Comparison of ENCODE assay signal across 25 cellular contexts in genomic region chr20:19308151-19308550, GRCh38.
"Had no signal": no experiment of that assay in that cellular context is flagged by ENCODE, and none has a peak within 500 bp of the region (broad histone marks: within the 10 kb centered on the region; RNA-seq: fewer than 3 reads in every experiment).

No MANE protein-coding gene starts in this region.

- DNase-seq: activated B cell treated with CpG ODN at 0.5 μM for 24 hours; activated CD4-positive, alpha-beta T cell treated with anti-CD3 and anti-CD28 coated beads for 36 hours; activated CD4-positive, alpha-beta T cell treated with anti-CD3 and anti-CD28 coated beads, Interleukin-2, amount 50 U/mL, for 4 hours; activated CD8-positive, alpha-beta memory T cell treated with anti-CD3 and anti-CD28 coated beads, Interleukin-2, amount 50 U/mL, for 48 hours; activated naive CD4-positive, alpha-beta T cell treated with anti-CD3 and anti-CD28 coated beads for 36 hours; activated naive CD8-positive, alpha-beta T cell treated with anti-CD3 and anti-CD28 coated beads, Interleukin-2, amount 10 ng/mL, durations not matched to agents 7 days and 5 days; activated T-cell treated with anti-CD3 and anti-CD28 coated beads, Interleukin-2, amount 50 U/mL, for 48 hours; amniotic stem cell; cerebellar nuclear complex; glutamatergic neuron; left ventricle myocardium inferior; mammary epithelial cell; natural killer cell; pancreas; psoas muscle; right cardiac atrium; stimulated activated CD4-positive, alpha-beta T cell treated with anti-CD3 and anti-CD28 coated beads, Interleukin-12 subunit alpha, Interleukin-12 subunit beta, amount 100 ng/mL, for 4 hours; stimulated activated CD4-positive, alpha-beta T cell treated with anti-CD3 and anti-CD28 coated beads, Interleukin-4, amount 100 ng/mL, for 4 hours; stimulated activated naive CD8-positive, alpha-beta T cell treated with anti-CD3 and anti-CD28 coated beads, Interleukin-15, Interleukin-2, amounts not matched to agents 100 U/mL and 50 U/mL, for 24 hours; T-helper 9 cell; tibial artery had no signal

- H3K36me3 ChIP-seq: breast epithelium, esophagus muscularis mucosa, left ventricle myocardium inferior, pancreas, tibial artery had no signal

- H3K9me3 ChIP-seq: breast epithelium, esophagus muscularis mucosa, left ventricle myocardium inferior, pancreas, psoas muscle, tibial artery had no signal

- H3K4me1 ChIP-seq: breast epithelium, esophagus muscularis mucosa, left ventricle myocardium inferior, pancreas had no signal

- H3K27ac ChIP-seq: breast epithelium, coronary artery, esophagus muscularis mucosa, hepatocyte, left ventricle myocardium inferior, pancreas, psoas muscle, tibial artery had no signal

- H3K4me3 ChIP-seq: breast epithelium, coronary artery, esophagus muscularis mucosa, hepatocyte, left ventricle myocardium inferior, pancreas, psoas muscle, tibial artery had no signal

- H3K27me3 ChIP-seq: breast epithelium, esophagus muscularis mucosa, hepatocyte, pancreas, tibial artery had no signal
